ENCODE assay signal across 20 cellular contexts in the genomic region with DNA sequence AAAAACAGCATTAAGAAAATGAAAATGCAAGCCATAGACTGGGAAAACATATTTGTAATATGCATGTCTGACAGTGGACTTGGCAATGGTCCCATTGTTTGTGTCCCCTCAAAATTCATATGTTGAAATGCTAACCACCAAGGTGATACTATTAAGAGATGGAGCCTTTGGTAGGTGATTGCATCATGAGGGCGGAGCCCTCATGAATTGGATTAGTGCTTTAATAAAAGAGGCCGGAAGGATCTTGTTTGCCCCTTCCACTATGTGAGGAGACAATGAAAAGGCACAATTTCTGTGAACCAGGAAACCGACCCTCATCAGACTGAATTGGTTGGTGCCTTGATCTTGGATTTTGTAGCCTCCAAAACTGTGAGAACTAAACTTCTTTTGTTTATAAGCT.
DNase-seq lines count a peak whose midpoint lies in the region; ATAC-seq and TF ChIP-seq lines count a peak whose summit lies in the region.
"Had no signal": no experiment of that assay in that cellular context is flagged by ENCODE, and none has a peak within 500 bp of the region (broad histone marks: within the 10 kb centered on the region; RNA-seq: fewer than 3 reads in every experiment).

No MANE protein-coding gene starts in this region.

- no peaks in the 10 kb centered on the region for H3K36me3 ChIP-seq in mammary epithelial cell (ENCODE audit: insufficient read depth, low read length)
- H3K36me3 ChIP-seq: BE2C had no signal

- H3K27me3 Mint-ChIP-seq in MCF 10A (ENCODE audit: insufficient read depth, unreplicated experiment) (no peaks in the 10 kb centered on the region), immature natural killer cell (ENCODE audit: low read depth in 3 of 3) (peaks cover 0 to 2% (median 1%) of the 10 kb centered on the region in 3 donors)
- H3K27me3 Mint-ChIP-seq: CD4-positive, CD25-positive, alpha-beta regulatory T cell had no signal

- no peak overlapping the region for H3K9ac ChIP-seq in mammary epithelial cell (ENCODE audit: insufficient read depth, low read length)
- H3K9ac ChIP-seq: GM23248, KMS-11 had no signal

- no peak overlapping the region for H2AFZ ChIP-seq in mammary epithelial cell (ENCODE audit: low read depth, low read length)
- H2AFZ ChIP-seq: GM23248 had no signal

- no peaks in the 10 kb centered on the region for H3K27me3 ChIP-seq in mammary epithelial cell (ENCODE audit: insufficient read depth, low read length)
- H3K27me3 ChIP-seq: BE2C had no signal

- no peak for TF ChIP-seq CTCF in MCF 10A (IDR thresholded peaks at IDR 0.05; ENCODE audit: unreplicated experiment)
- no peak for TF ChIP-seq CTCF in mammary epithelial cell (conservative IDR thresholded peaks at IDR 0.05 in 1 of 2, IDR thresholded peaks at IDR 0.05 in 1 of 2; ENCODE audit: extremely low read depth in 1 of 2, insufficient read depth in 1 of 2, low read depth in 1 of 2, low read length in 2 of 2)
- TF ChIP-seq CTCF in epithelial cell of esophagus (IDR thresholded peaks at IDR 0.05; ENCODE audit: insufficient read depth, low read depth, low read length, missing control alignments) = no peak

- CTCF ChIA-PET in MCF 10A (lab: Yijun Ruan, JAX) = interaction anchor here (0.6 to 1.0 kb wide), 4 partner anchors 46 to 1277 kb away, joined by 3 to 6 read pairs (median 3); no protein-coding TSS in a partner anchor
- CTCF ChIA-PET in mammary epithelial cell (lab: Charles Lee; ENCODE audit: low non-redundant PET) = no interaction called here

- H3K4me1 Mint-ChIP-seq in MCF 10A (ENCODE audit: insufficient read depth, unreplicated experiment) (no peaks in the 10 kb centered on the region), immature natural killer cell (peaks cover 2 to 13% of the 10 kb centered on the region in 2 donors)
- H3K4me1 Mint-ChIP-seq: CD4-positive, CD25-positive, alpha-beta regulatory T cell had no signal

- BruUV-seq in MCF 10A (replicated peaks; lab: Mats Ljungman, UMichigan) (no TSS peak), mammary epithelial cell (replicated peaks; lab: Mats Ljungman, UMichigan) (no TSS peak)

- no peaks in the 10 kb centered on the region for H4K20me1 ChIP-seq in mammary epithelial cell (ENCODE audit: insufficient read depth, low read length)

- H3K4me3 Mint-ChIP-seq in MCF 10A (ENCODE audit: unreplicated experiment) = no peak overlapping the region
- H3K4me3 Mint-ChIP-seq in immature natural killer cell = no peak overlapping the region
- H3K4me3 Mint-ChIP-seq: CD4-positive, CD25-positive, alpha-beta regulatory T cell; HFFc6 had no signal

- H3K9me3 Mint-ChIP-seq in MCF 10A (ENCODE audit: unreplicated experiment) = no peaks in the 10 kb centered on the region
- no peaks in the 10 kb centered on the region for H3K9me3 Mint-ChIP-seq in immature natural killer cell
- H3K9me3 Mint-ChIP-seq: CD4-positive, CD25-positive, alpha-beta regulatory T cell; HFFc6 had no signal

- H3K4me3 ChIP-seq in mammary epithelial cell (replicated peaks in 1 of 3; ENCODE audit: insufficient read depth in 1 of 3, low read depth in 2 of 3, low read length in 3 of 3) (no peak overlapping the region), epithelial cell of esophagus (ENCODE audit: low read length) (no peak overlapping the region)
- H3K4me3 ChIP-seq: GM23248 had no signal

- no peak overlapping the region for H3K27ac Mint-ChIP-seq in MCF 10A (ENCODE audit: low read depth, unreplicated experiment)
- H3K27ac Mint-ChIP-seq in immature natural killer cell = no peak overlapping the region
- H3K27ac Mint-ChIP-seq: CD4-positive, CD25-positive, alpha-beta regulatory T cell; HFFc6 had no signal

- 94% methylated on average over 3 of the region's 3 CpGs for WGBS in mammary epithelial cell (ENCODE audit: low coverage, missing lambda C conversion rate)

- no peak for ATAC-seq in GM21528 (IDR thresholded peaks at IDR 0.05; ENCODE audit: low FRiP score, unreplicated experiment)
- ATAC-seq: HepG2 had no signal

- intact Hi-C loops in MCF 10A (cut with micrococcal nuclease) = no loop called here
- intact Hi-C loops in mammary epithelial cell (cut with micrococcal nuclease) = no loop called here

- dilution Hi-C loops in mammary epithelial cell (cut with HindIII; ENCODE audit: low sequenced_read_pairs) = no loop called here

- H3K27ac ChIP-seq in mammary epithelial cell (ENCODE audit: insufficient read depth, low read depth, low read length) = no peak overlapping the region
- H3K27ac ChIP-seq: GM23248, KMS-11 had no signal

- no peaks in the 10 kb centered on the region for H3K79me2 ChIP-seq in mammary epithelial cell (ENCODE audit: insufficient read depth, low read length)

- POLR2A ChIA-PET in MCF 10A (lab: Yijun Ruan, JAX) = no interaction called here

- H3K4me2 ChIP-seq in mammary epithelial cell (ENCODE audit: insufficient read depth, low read depth, low read length) = no peak overlapping the region
- H3K4me2 ChIP-seq: KMS-11 had no signal

- H3K4me1 ChIP-seq in mammary epithelial cell (ENCODE audit: insufficient read depth, low read length) = no peaks in the 10 kb centered on the region
- H3K4me1 ChIP-seq: Caco-2 had no signal

- H3K36me3 Mint-ChIP-seq in MCF 10A (ENCODE audit: insufficient read depth, unreplicated experiment) (no peaks in the 10 kb centered on the region), immature natural killer cell (peaks cover 6 to 12% (median 6%) of the 10 kb centered on the region in 3 donors)

- DNase-seq in MCF 10A (ENCODE audit: unreplicated experiment) = peak; percentile 24
- DNase-seq in mammary epithelial cell = no peak
- DNase-seq in NCI-H69 (lab: John Stamatoyannopoulos, UW) = peak; percentile 18
- peak; percentile 16 for DNase-seq in NCI-H82 treated with DMSO at 0.1 percent for 48 hours (lab: John Stamatoyannopoulos, UW; ENCODE audit: unreplicated experiment)
- DNase-seq in epithelial cell of esophagus (ENCODE audit: low read depth) = peak; percentile 4
- DNase-seq in activated T-cell treated with anti-CD3 and anti-CD28 coated beads, Interleukin-2, amount 50 U/mL, for 1 hour = no peak
- no peak for DNase-seq in immature natural killer cell
- DNase-seq: ACHN; BE2C; C1 segment of cervical spinal cord; Caco-2; CD4-positive, CD25-positive, alpha-beta regulatory T cell; DMS79 treated with DMSO at 0.1 percent for 48 hours; GF-D8; GM23248; HCEC 1CT; HFFc6 had no signal

- in situ Hi-C loops in mammary epithelial cell (cut with MboI; ENCODE audit: low sequenced_read_pairs in 2 of 2) = no loop called here

- H3K9me3 ChIP-seq in mammary epithelial cell (replicated peaks; ENCODE audit: insufficient read depth, low read length) = no peaks in the 10 kb centered on the region
- H3K9me3 ChIP-seq: BE2C, Caco-2 had no signal

Comparison
In these comparisons a context has a peak if more than half of its experiments do, and no peak if none do; other contexts are left out.
1. DNase-seq: peak in MCF 10A (single experiment), NCI-H69 (single experiment), NCI-H82 treated with DMSO at 0.1 percent for 48 hours (single experiment) and epithelial cell of esophagus (single experiment); none in mammary epithelial cell (single experiment), activated T-cell treated with anti-CD3 and anti-CD28 coated beads, Interleukin-2, amount 50 U/mL, for 1 hour (single experiment) and immature natural killer cell (0 of 3).